Comparison of ENCODE assay signal across 27 cellular contexts in the genomic region with DNA sequence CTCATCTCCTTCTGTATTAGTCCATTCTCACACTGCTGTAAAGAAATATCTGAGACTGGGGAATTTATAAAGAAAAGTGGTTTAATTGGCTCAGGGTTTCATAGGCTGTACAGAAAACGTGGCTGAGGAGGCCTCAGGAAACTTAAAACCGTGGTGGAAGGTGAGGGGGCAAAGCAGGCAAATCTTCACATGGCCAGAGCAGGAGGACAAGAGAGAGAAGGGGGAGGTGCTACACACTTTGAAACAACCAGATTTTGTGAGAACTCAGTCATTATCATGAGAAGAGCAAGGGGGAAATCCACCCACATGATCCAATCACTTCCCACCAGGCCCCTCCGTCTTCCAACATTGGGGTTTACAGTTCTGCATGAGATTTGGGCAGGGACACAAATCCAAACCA.
"Had no signal": no experiment of that assay in that cellular context is flagged by ENCODE, and none has a peak within 500 bp of the region (broad histone marks: within the 10 kb centered on the region; RNA-seq: fewer than 3 reads in every experiment).

No MANE protein-coding gene starts in this region.

- H3K27me3 ChIP-seq: body of pancreas, esophagus squamous epithelium, right atrium auricular region, vagina had no signal

- H3K27ac ChIP-seq: body of pancreas, coronary artery, prostate gland, right atrium auricular region, tibial nerve, vagina had no signal

- H3K36me3 ChIP-seq: esophagus squamous epithelium, prostate gland, right atrium auricular region, tibial nerve, vagina had no signal

- DNase-seq: activated CD4-positive, alpha-beta T cell treated with anti-CD3 and anti-CD28 coated beads, Interleukin-2, amount 50 U/mL, for 1 hour; activated CD8-positive, alpha-beta memory T cell treated with anti-CD3 and anti-CD28 coated beads for 24 hours; activated CD8-positive, alpha-beta memory T cell treated with anti-CD3 and anti-CD28 coated beads, Interleukin-2, amount 50 U/mL, for 48 hours; activated effector memory CD4-positive, alpha-beta T cell treated with anti-CD3 and anti-CD28 coated beads, Interleukin-2, amount 50 U/mL, for 16 hours; activated T-cell treated with anti-CD3 and anti-CD28 coated beads, Interleukin-2, amount 50 U/mL, for 48 hours; body of pancreas; effector CD4-positive, alpha-beta T cell; esophagus squamous epithelium; islet precursor cell; left colon; SK-N-SH; stimulated activated CD4-positive, alpha-beta T cell treated with anti-CD3 and anti-CD28 coated beads, Interleukin-12 subunit alpha, Interleukin-12 subunit beta, amount 100 ng/mL, for 4 hours; stimulated activated CD4-positive, alpha-beta T cell treated with anti-CD3 and anti-CD28 coated beads, Interleukin-1b, Interleukin-23, amount 100 ng/mL, for 48 hours; stimulated activated CD8-positive, alpha-beta memory T cell treated with anti-CD3 and anti-CD28 coated beads, Interleukin-4, amount 100 ng/mL, for 48 hours; stimulated activated naive CD4-positive, alpha-beta T cell; substantia nigra; T-helper 9 cell had no signal

- ATAC-seq: activated CD4-positive, CD25-positive, alpha-beta regulatory T cell treated with anti-CD3 and anti-CD28 coated beads, Interleukin-2, amount 50 U/mL, for 24 hours; activated naive CD4-positive, alpha-beta T cell treated with anti-CD3 and anti-CD28 coated beads, Interleukin-2, amount 50 U/mL, for 72 hours; body of pancreas; left colon had no signal

- H3K36me3 Mint-ChIP-seq: activated naive CD4-positive, alpha-beta T cell treated with anti-CD3 and anti-CD28 coated beads, Interleukin-2, amount 50 U/mL, for 72 hours; mesothelial cell of epicardium had no signal

- H3K27ac Mint-ChIP-seq: activated naive CD4-positive, alpha-beta T cell treated with anti-CD3 and anti-CD28 coated beads, Interleukin-2, amount 50 U/mL, for 72 hours had no signal

- H3K9me3 Mint-ChIP-seq: activated naive CD4-positive, alpha-beta T cell treated with anti-CD3 and anti-CD28 coated beads, Interleukin-2, amount 50 U/mL, for 72 hours; central memory CD8-positive, alpha-beta T cell; mesothelial cell of epicardium had no signal

- H3K9me3 ChIP-seq: body of pancreas, esophagus squamous epithelium, prostate gland, right atrium auricular region, SK-N-SH, tibial nerve, vagina had no signal

- H3K4me1 ChIP-seq: prostate gland had no signal

- H3K4me3 Mint-ChIP-seq: central memory CD8-positive, alpha-beta T cell; mesothelial cell of epicardium had no signal

- H3K4me3 ChIP-seq: body of pancreas, coronary artery, esophagus squamous epithelium, lung, prostate gland, right atrium auricular region, tibial nerve, vagina had no signal

- H3K9ac ChIP-seq: SK-N-SH had no signal
